10 cellular contexts compared by ENCODE assay signal in the genomic region with DNA sequence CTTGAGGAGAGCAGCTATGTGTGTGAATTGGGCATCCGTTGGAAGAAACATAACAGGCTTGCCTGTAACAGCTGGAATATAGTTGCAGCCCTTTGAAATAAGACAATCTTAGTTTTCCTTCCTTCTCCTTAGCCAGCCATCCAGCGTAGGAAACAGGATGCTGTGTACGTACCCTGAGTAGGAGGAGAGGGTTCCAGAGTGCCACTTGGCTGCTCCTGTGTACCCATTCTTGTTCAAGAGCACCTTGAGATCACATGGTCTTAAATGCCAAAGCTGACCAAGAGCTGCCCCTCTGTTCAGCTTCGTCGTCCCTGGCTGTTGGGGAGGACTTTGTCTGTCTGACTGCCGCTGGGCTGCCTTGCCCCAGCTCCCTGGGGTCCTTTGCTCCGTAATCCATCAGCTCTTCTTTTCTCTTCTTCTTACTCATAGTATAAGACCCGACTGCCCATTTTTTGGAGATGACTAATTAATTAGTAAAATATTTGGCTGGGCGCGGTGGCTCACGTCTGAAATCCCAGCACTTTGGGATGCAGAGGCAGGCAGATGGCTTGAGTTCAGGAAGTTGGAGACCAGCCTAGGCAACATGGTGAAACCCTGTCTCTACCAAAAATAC. TPM values are rescaled to one million over a fixed set of nuclear protein-coding genes. Genes with fewer than 3 reads are reported as not detected.
DNase-seq lines count a peak whose midpoint lies in the region; ATAC-seq, FAIRE-seq and TF ChIP-seq lines count a peak whose summit lies in the region.
"Had no signal": no experiment of that assay in that cellular context is flagged by ENCODE, and none has a peak within 500 bp of the region (broad histone marks: within the 10 kb centered on the region; RNA-seq: fewer than 3 reads in every experiment).

No MANE protein-coding gene starts in this region.

- BruUV-seq in K562 (replicated peaks; lab: Mats Ljungman, UMichigan): no TSS peak

- CTCF ChIA-PET in K562 (lab: Yijun Ruan, JAX; ENCODE audit: low intra/inter-chr PET ratio): no interaction called here
- CTCF ChIA-PET in GM10248 (lab: Yijun Ruan, JAX): interaction anchor here (0.6 to 1.5 kb wide), 6 partner anchors 9 to 481 kb away, joined by 3 to 6 read pairs (median 3); no protein-coding TSS in a partner anchor
- CTCF ChIA-PET in naive thymus-derived CD4-positive, alpha-beta T cell (lab: Charles Lee): no interaction called here

- 91% methylated on average over 11 of the region's 11 CpGs for WGBS in K562 (ENCODE audit: insufficient coverage, low coverage, missing lambda C conversion rate)

- TF ChIP-seq CTCF in K562 (IDR thresholded peaks at IDR 0.05 in 2 of 3, conservative IDR thresholded peaks at IDR 0.05 in 1 of 3; ENCODE audit: insufficient read depth in 2 of 3, low read depth in 1 of 3, low read length in 3 of 3): no peak
- TF ChIP-seq CTCF in colonic mucosa (IDR thresholded peaks at IDR 0.05): no peak
- TF ChIP-seq CTCF in GM10248 (IDR thresholded peaks at IDR 0.05; ENCODE audit: control extremely low read depth, extremely low read depth, low read depth, missing control alignments): no peak

- intact Hi-C loops in K562 (cut with micrococcal nuclease) (no loop called here), colonic mucosa (cut with DNase I) (no loop called here)
- intact Hi-C loops in naive thymus-derived CD4-positive, alpha-beta T cell (cut with micrococcal nuclease): no loop called here

- H3K27ac ChIP-seq in K562 (ENCODE audit: extremely low read depth, low read depth, low read length) (no peak overlapping the region), colonic mucosa (no peak overlapping the region)
- H3K27ac ChIP-seq in naive thymus-derived CD4-positive, alpha-beta T cell (ENCODE audit: low read depth, low read length): no peak overlapping the region

- H3K9me3 ChIP-seq in K562 (replicated peaks; ENCODE audit: control insufficient read depth, insufficient read depth, low read depth, low read length) (no peaks in the 10 kb centered on the region), colonic mucosa (no peaks in the 10 kb centered on the region)
- no peaks in the 10 kb centered on the region for H3K9me3 ChIP-seq in naive thymus-derived CD4-positive, alpha-beta T cell (ENCODE audit: control insufficient read depth in 2 of 3, low read length in 3 of 3)
- H3K9me3 ChIP-seq: heart right ventricle had no signal

- H3K4me1 ChIP-seq in K562 (replicated peaks in 1 of 2; ENCODE audit: control insufficient read depth in 2 of 2, insufficient read depth in 2 of 2, low read length in 2 of 2) (peaks cover 23 to 71% of the 10 kb centered on the region in 2 experiments), colonic mucosa (peaks cover 11% of the 10 kb centered on the region)
- H3K4me1 ChIP-seq in naive thymus-derived CD4-positive, alpha-beta T cell (ENCODE audit: control insufficient read depth in 2 of 2, insufficient read depth in 2 of 2, low read length in 2 of 2): peaks cover 4 to 41% of the 10 kb centered on the region in 2 donors

- FAIRE-seq in K562 (lab: Jason Lieb, UNC): no peak

- no peak overlapping the region for H3K4me2 ChIP-seq in K562 (ENCODE audit: insufficient read depth, low read length)

- no peaks in the 10 kb centered on the region for H3K27me3 ChIP-seq in K562 (ENCODE audit: control insufficient read depth in 2 of 2, insufficient read depth in 2 of 2, low read length in 2 of 2)
- no peaks in the 10 kb centered on the region for H3K27me3 ChIP-seq in colonic mucosa
- no peaks in the 10 kb centered on the region for H3K27me3 ChIP-seq in naive thymus-derived CD4-positive, alpha-beta T cell (ENCODE audit: control insufficient read depth in 2 of 2, insufficient read depth in 2 of 2, low read length in 2 of 2)
- H3K27me3 ChIP-seq: heart right ventricle had no signal

- peaks cover 61% of the 10 kb centered on the region for H3K36me3 ChIP-seq in K562 (ENCODE audit: control insufficient read depth, insufficient read depth, low read length)
- H3K36me3 ChIP-seq in colonic mucosa: no peaks in the 10 kb centered on the region
- no peaks in the 10 kb centered on the region for H3K36me3 ChIP-seq in naive thymus-derived CD4-positive, alpha-beta T cell (ENCODE audit: control insufficient read depth in 2 of 3, insufficient read depth in 3 of 3, low read length in 3 of 3)
- H3K36me3 ChIP-seq: heart right ventricle had no signal

- DNase-seq in AG08395 (ENCODE audit: low spot score) (peak; percentile 92), HCEC 1CT (peak; percentile 85), K562 (ENCODE audit: extremely low read depth in 1 of 4, low spot score in 3 of 4) (no peak), naive B cell (no peak), NCI-H1436 (lab: John Stamatoyannopoulos, UW) (no peak), colonic mucosa (no peak), GM10248 (ENCODE audit: extremely low spot score) (no peak)
- DNase-seq in naive thymus-derived CD4-positive, alpha-beta T cell: no peak
- DNase-seq: activated naive CD4-positive, alpha-beta T cell treated with Interleukin-2 at 50 U/mL for 16 hours; heart right ventricle had no signal

- H3K27ac Mint-ChIP-seq in naive B cell: peak overlapping the region in 3 of 6 donors; percentile 19 to 88 (median 56)
- H3K27ac Mint-ChIP-seq in naive thymus-derived CD4-positive, alpha-beta T cell: peak overlapping the region in 4 of 9 donors; percentile 33 to 94 (median 40)

- H3K9me1 ChIP-seq in K562 (ENCODE audit: control insufficient read depth, insufficient read depth, low read length): no peaks in the 10 kb centered on the region

- H3K4me3 ChIP-seq in K562 (no peak overlapping the region), colonic mucosa (no peak overlapping the region)
- H3K4me3 ChIP-seq in naive thymus-derived CD4-positive, alpha-beta T cell (ENCODE audit: low read length): no peak overlapping the region
- H3K4me3 ChIP-seq: heart right ventricle had no signal

- TF ChIP-seq POLR2A in K562 (conservative IDR thresholded peaks at IDR 0.05): no peak

- H3K9me3 Mint-ChIP-seq in naive B cell: no peaks in the 10 kb centered on the region
- H3K9me3 Mint-ChIP-seq in naive thymus-derived CD4-positive, alpha-beta T cell: no peaks in the 10 kb centered on the region

- H3K4me3 Mint-ChIP-seq in naive B cell: peak overlapping the region; percentile 9 to 83 (median 70)
- peak overlapping the region in 3 of 10 donors; percentile 13 to 72 (median 48) for H3K4me3 Mint-ChIP-seq in naive thymus-derived CD4-positive, alpha-beta T cell

- ATAC-seq in K562: no peak
- ATAC-seq in naive B cell (ENCODE audit: low read depth in 2 of 2): no peak
- ATAC-seq in naive thymus-derived CD4-positive, alpha-beta T cell: no peak

- POLR2A ChIA-PET in K562 (lab: Yijun Ruan, JAX) (interaction anchor here (0.6 to 2.4 kb wide), 4 partner anchors 9 to 311 kb away, joined by 3 to 19 read pairs (median 8); no protein-coding TSS in a partner anchor), GM10248 (lab: Yijun Ruan, JAX) (interaction anchor here (0.5 to 1.6 kb wide), 2 partner anchors 21 to 189 kb away, joined by 4 to 5 read pairs; no protein-coding TSS in a partner anchor)
- POLR2A ChIA-PET in naive thymus-derived CD4-positive, alpha-beta T cell (lab: Charles Lee): interaction anchor here (0.5 to 0.6 kb wide), 2 partner anchors 19 to 268 kb away, joined by 3 read pairs; no protein-coding TSS in a partner anchor

- no peak for TF ChIP-seq EP300 in K562 (IDR thresholded peaks at IDR 0.05; ENCODE audit: low read length)

- H3K9ac ChIP-seq in K562 (ENCODE audit: insufficient read depth in 1 of 2, low read depth in 2 of 2, low read length in 2 of 2) (peak overlapping the region in 1 of 2 experiments; percentile 28; a peak in 1 of 4 replicates), colonic mucosa (ENCODE audit: low read depth in 2 of 2, low read length in 2 of 2) (no peak overlapping the region)

- H2AFZ ChIP-seq in K562 (ENCODE audit: low read depth, low read length): no peak overlapping the region

- in situ Hi-C loops in K562 (cut with MboI): no loop called here

- H3K36me3 Mint-ChIP-seq in naive B cell: no peaks in the 10 kb centered on the region
- peaks cover 0 to 11% (median 0%) of the 10 kb centered on the region in 5 donors for H3K36me3 Mint-ChIP-seq in naive thymus-derived CD4-positive, alpha-beta T cell

- TF ChIP-seq RAD21 in K562 (CRISPR knock-in tag; conservative IDR thresholded peaks at IDR 0.05 in 1 of 2, IDR thresholded peaks at IDR 0.05 in 1 of 2): no peak

- H3K27me3 Mint-ChIP-seq in naive B cell: no peaks in the 10 kb centered on the region
- no peaks in the 10 kb centered on the region for H3K27me3 Mint-ChIP-seq in naive thymus-derived CD4-positive, alpha-beta T cell

- peaks cover 71 to 90% (median 80%) of the 10 kb centered on the region in 3 donors for H3K4me1 Mint-ChIP-seq in naive B cell
- H3K4me1 Mint-ChIP-seq in naive thymus-derived CD4-positive, alpha-beta T cell: peaks cover 48 to 93% (median 87%) of the 10 kb centered on the region in 7 donors

- peaks cover 100% of the 10 kb centered on the region for H3K79me2 ChIP-seq in K562 (ENCODE audit: control insufficient read depth, insufficient read depth, low read length)

- H4K20me1 ChIP-seq in K562 (replicated peaks; ENCODE audit: control insufficient read depth, insufficient read depth, low read length): peaks cover 4% of the 10 kb centered on the region; the same call in 1 of the 2 replicates

TF ChIP-seq in K562, 482 proteins besides CTCF, POLR2A, EP300 and RAD21 (continues in another document):
- TF ChIP-seq XRCC5 (IDR thresholded peaks at IDR 0.05; ENCODE audit: low read depth, low read length): no peak

RNA-seq across cellular contexts. Expression of gene RREB1, which starts 49.0 kb away (rescaled TPM):
- 128 and 141 TPM in 2 replicates for total RNA-seq in K562 (2011; cell fraction: chromatin; rRNA removed; ENCODE audit: low replicate concordance)
- 88.6 and 91.1 TPM in 2 replicates for total RNA-seq in K562 (2011; cell fraction: nucleolus; rRNA removed)
- 120 and 166 TPM in 2 replicates for total RNA-seq in K562 (2011; cell fraction: nucleoplasm; rRNA removed)
- 19.3 and 34.7 TPM in 2 replicates for total RNA-seq in K562 (2014; rRNA removed)
- 24.3 and 25.0 TPM in 2 replicates for total RNA-seq in K562 (2014; rRNA removed; fragmentation: Illumina TruSeq; extraction: Trizol)
- total RNA-seq in K562 (2015; rRNA removed; fragmentation: Illumina TruSeq; extraction: Trizol): 21.9 and 22.1 TPM in 2 replicates
- 64.2 and 65.7 TPM in 2 replicates for total RNA-seq in K562 (2021)
- 5.2 and 6.0 TPM in 2 replicates for polyA plus RNA-seq in K562 (2011; rRNA removed)
- 5.6 and 6.8 TPM in 2 replicates for polyA plus RNA-seq in K562 (2011; cell fraction: cytosol; rRNA removed)
- 25.5 and 29.7 TPM in 2 replicates for polyA plus RNA-seq in K562 (2011; cell fraction: nucleus; rRNA removed)
- 20.6 and 20.9 TPM in 2 replicates for polyA plus RNA-seq in K562 (2012)
- 23.6 and 25.9 TPM in 2 replicates for polyA plus RNA-seq in K562 (2014; fragmentation: Illumina TruSeq; extraction: Trizol)
- 1 to 10 TPM; 3.3 to 4.8 TPM for polyA plus RNA-seq in K562 (2014; fragmentation: Nextera tagmentation; extraction: Ambion mirVana)
- 15.6 and 19.6 TPM in 2 replicates for polyA plus RNA-seq in K562 (2014; rRNA removed)
- polyA minus RNA-seq in K562 (2011; rRNA and poly(A)+ RNA removed): 42.2 and 45.2 TPM in 2 replicates
- polyA minus RNA-seq in K562 (2011; cell fraction: cytosol; rRNA and poly(A)+ RNA removed): 34.1 and 47.8 TPM in 2 replicates
- 48.1 and 74.3 TPM in 2 replicates for polyA minus RNA-seq in K562 (2011; cell fraction: nucleus; rRNA and poly(A)+ RNA removed)
- 1 to 10 TPM; 1.5 to 9.9 (median 5.2) TPM for polyA plus RNA-seq in naive B cell (ENCODE audit: low read depth in 6 of 6)
- total RNA-seq in colonic mucosa: 10 to 100 TPM; 79.0 to 81.3 TPM
- 10 to 100 TPM; 28.3 to 56.7 (median 51.6) TPM for total RNA-seq in naive thymus-derived CD4-positive, alpha-beta T cell
- polyA plus RNA-seq in naive thymus-derived CD4-positive, alpha-beta T cell: 10 to 100 TPM in 1 of 2 donors, 1 to 10 TPM in 1; 4.2 to 10.0 TPM

Comparison
In these comparisons a context has a peak if more than half of its experiments do, and no peak if none do; other contexts are left out.
1. DNase-seq: peak in AG08395 (single experiment) and HCEC 1CT (single experiment); none in K562 (0 of 4), naive B cell (single experiment), NCI-H1436 (single experiment), colonic mucosa (single experiment), GM10248 (single experiment) and naive thymus-derived CD4-positive, alpha-beta T cell (0 of 9).